26 cellular contexts compared by ENCODE assay signal in the genomic region with DNA sequence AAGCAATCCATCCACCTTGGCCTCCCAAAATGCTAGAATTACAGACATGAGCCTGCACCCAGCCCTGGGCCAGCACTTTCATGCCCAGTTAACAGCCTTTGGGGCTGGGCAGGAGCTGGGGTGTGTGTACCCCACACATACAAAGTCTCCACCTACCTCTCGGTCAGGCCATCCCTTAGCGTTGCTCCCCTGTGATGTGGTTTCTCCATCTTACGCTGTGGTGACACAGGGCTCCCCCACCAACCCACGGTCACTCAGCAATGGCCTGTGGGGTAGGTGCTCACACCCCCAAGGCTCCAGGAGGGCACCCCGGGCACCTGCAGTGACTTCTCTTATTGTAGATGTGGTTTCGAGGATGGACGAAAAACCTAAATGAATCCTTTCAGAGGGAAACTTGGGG.
"Had no signal": no experiment of that assay in that cellular context is flagged by ENCODE, and none has a peak within 500 bp of the region (broad histone marks: within the 10 kb centered on the region; RNA-seq: fewer than 3 reads in every experiment).

No MANE protein-coding gene starts in this region.

- H3K4me3 ChIP-seq: MG63, PC-9, Peyer's patch, SJSA1, SK-N-MC had no signal

- H3K4me2 ChIP-seq: PC-9 had no signal

- H3K27ac ChIP-seq: PC-9, Peyer's patch, SJSA1, SK-N-MC had no signal

- FAIRE-seq: HepG2 had no signal

- H3K27me3 ChIP-seq: MG63, Peyer's patch, SJSA1 had no signal

- ATAC-seq: HepG2 had no signal

- H3K9me3 ChIP-seq: MG63, SJSA1 had no signal

- H2AFZ ChIP-seq: PC-9 had no signal

- DNase-seq: IMR-90, Karpas-422, KG1, MG63, NCI-H1092, NCI-H1105 treated with DMSO at 0.1 percent for 48 hours, NCI-H1417 treated with DMSO at 0.1 percent for 48 hours, NCI-H146, NCI-H1694 treated with DMSO at 0.1 percent for 48 hours, NCI-H1930, NCI-H2081, NCI-H2107, NCI-H226, NCI-H446, NCI-H510A, NCI-H524 treated with DMSO at 0.1 percent for 48 hours, NCI-H69, NCI-H774, OCI-M1, PC-9, Peyer's patch, Right ventricle myocardium superior, SIG-M5 had no signal

- H3K36me3 ChIP-seq: MG63, Peyer's patch, SJSA1 had no signal
